Comparison of ENCODE assay signal across 1 cellular context in genomic region chr19:34772697-34773554, GRCh38.
TF ChIP-seq lines count a peak whose summit lies in the region.

TSS of gene ZNF599 (minus strand) at chr19:34773215. CDS start at chr19:34772841, 374 bp downstream.

TF ChIP-seq in HEK293, 187 proteins besides CTCF, POLR2A, EP300 and RAD21 (continued from another document and continues in another):
- TF ChIP-seq ZNF776 (tag by site-specific recombination; IDR thresholded peaks at IDR 0.05; ENCODE audit: borderline replicate concordance): no peak
- TF ChIP-seq ZNF221 (tag by site-specific recombination; IDR thresholded peaks at IDR 0.05; ENCODE audit: borderline replicate concordance): no peak
- TF ChIP-seq ZNF473 (tag by site-specific recombination; IDR thresholded peaks at IDR 0.05): no peak
- TF ChIP-seq YY1 (tag by site-specific recombination; IDR thresholded peaks at IDR 0.05): 0 out of 2 replicates have a peak, but pooled peaks have one; percentile 27
- TF ChIP-seq PRDM10 (tag by site-specific recombination; IDR thresholded peaks at IDR 0.05): no peak
- peak; percentile 87 for TF ChIP-seq KLF9 (tag by site-specific recombination; IDR thresholded peaks at IDR 0.05; ENCODE audit: low read depth)
- TF ChIP-seq ZNF768 (tag by site-specific recombination; IDR thresholded peaks at IDR 0.05): no peak
- TF ChIP-seq ZNF24 (tag by site-specific recombination; IDR thresholded peaks at IDR 0.05): no peak
- TF ChIP-seq ZNF561 (tag by site-specific recombination; IDR thresholded peaks at IDR 0.05; ENCODE audit: borderline replicate concordance): peak; percentile 52; the same call in 1 of the 2 replicates
- peak; percentile 74 for TF ChIP-seq TRIM28 (IDR thresholded peaks at IDR 0.05; ENCODE audit: borderline replicate concordance, low read length)
- TF ChIP-seq ZNF560 (tag by site-specific recombination; IDR thresholded peaks at IDR 0.05; ENCODE audit: borderline replicate concordance): no peak
- TF ChIP-seq ZNF76 (tag by site-specific recombination; IDR thresholded peaks at IDR 0.05; ENCODE audit: borderline replicate concordance, low read depth): peak; percentile 93
- TF ChIP-seq ZBTB44 (tag by site-specific recombination; IDR thresholded peaks at IDR 0.05): no peak
- peak; percentile 97 for TF ChIP-seq OVOL3 (tag by site-specific recombination; IDR thresholded peaks at IDR 0.05)
- TF ChIP-seq SP3 (tag by site-specific recombination; IDR thresholded peaks at IDR 0.05): peak; percentile 99
- peak; percentile 51 for TF ChIP-seq ZBTB21 (tag by site-specific recombination; IDR thresholded peaks at IDR 0.05)
- TF ChIP-seq ZNF19 (tag by site-specific recombination; IDR thresholded peaks at IDR 0.05; ENCODE audit: low read depth): no peak
- TF ChIP-seq ZNF335 (tag by site-specific recombination; conservative IDR thresholded peaks at IDR 0.05): peak; percentile 96
- TF ChIP-seq GLI2 (tag by site-specific recombination; IDR thresholded peaks at IDR 0.05; ENCODE audit: borderline replicate concordance, low read depth): no peak
- TF ChIP-seq ZNF184 (tag by site-specific recombination; IDR thresholded peaks at IDR 0.05): 0 out of 2 replicates have a peak, but pooled peaks have one; percentile 16
- TF ChIP-seq ZNF398 (tag by site-specific recombination; IDR thresholded peaks at IDR 0.05): peak; percentile 23; the same call in 1 of the 2 replicates
- peak; percentile 81 for TF ChIP-seq ZNF610 (tag by site-specific recombination; IDR thresholded peaks at IDR 0.05; ENCODE audit: borderline replicate concordance)
- no peak for TF ChIP-seq ZNF792 (tag by site-specific recombination; IDR thresholded peaks at IDR 0.05)
- TF ChIP-seq ZNF707 (tag by site-specific recombination; IDR thresholded peaks at IDR 0.05): no peak
- peak; percentile 85 for TF ChIP-seq ZFHX2 (tag by site-specific recombination; conservative IDR thresholded peaks at IDR 0.05)
- TF ChIP-seq ZNF692 (tag by site-specific recombination; IDR thresholded peaks at IDR 0.05): peak; percentile 62; the same call in 1 of the 2 replicates
- no peak for TF ChIP-seq KLF7 (tag by site-specific recombination; IDR thresholded peaks at IDR 0.05; ENCODE audit: borderline replicate concordance)
- no peak; the same call in 1 of the 2 replicates for TF ChIP-seq ZEB2 (tag by site-specific recombination; IDR thresholded peaks at IDR 0.05)
- TF ChIP-seq ZNF521 (tag by site-specific recombination; IDR thresholded peaks at IDR 0.05): no peak
- TF ChIP-seq ZNF48 (tag by site-specific recombination; IDR thresholded peaks at IDR 0.05): no peak
- TF ChIP-seq ZNF785 (tag by site-specific recombination; IDR thresholded peaks at IDR 0.05): no peak; the same call in 1 of the 2 replicates
- TF ChIP-seq ZNF202 (tag by site-specific recombination; IDR thresholded peaks at IDR 0.05; ENCODE audit: borderline replicate concordance): no peak
- no peak for TF ChIP-seq ZNF23 (tag by site-specific recombination; IDR thresholded peaks at IDR 0.05; ENCODE audit: borderline replicate concordance)
- 0 out of 2 replicates have a peak, but pooled peaks have one; percentile 32 for TF ChIP-seq PBX3 (CRISPR knock-in tag; IDR thresholded peaks at IDR 0.05)
- TF ChIP-seq ZNF514 (tag by site-specific recombination; IDR thresholded peaks at IDR 0.05): no peak
- TF ChIP-seq MZF1 (tag by site-specific recombination; IDR thresholded peaks at IDR 0.05; ENCODE audit: borderline replicate concordance): no peak
- no peak for TF ChIP-seq REPIN1 (tag by site-specific recombination; IDR thresholded peaks at IDR 0.05; ENCODE audit: low read depth)
- no peak for TF ChIP-seq ZNF639 (tag by site-specific recombination; IDR thresholded peaks at IDR 0.05)
- peak; percentile 78; the same call in 1 of the 2 replicates for TF ChIP-seq ZNF280D (tag by site-specific recombination; IDR thresholded peaks at IDR 0.05)
- TF ChIP-seq KLF8 (tag by site-specific recombination; IDR thresholded peaks at IDR 0.05): peak; percentile 87
- TF ChIP-seq EGR2 (tag by site-specific recombination; IDR thresholded peaks at IDR 0.05; ENCODE audit: low read depth): peak; percentile 78
- TF ChIP-seq ZBTB6 (tag by site-specific recombination; IDR thresholded peaks at IDR 0.05): 0 out of 2 replicates have a peak, but pooled peaks have one; percentile 36
- TF ChIP-seq ZNF670 (tag by site-specific recombination; IDR thresholded peaks at IDR 0.05; ENCODE audit: low read depth): no peak
- no peak for TF ChIP-seq OSR2 (tag by site-specific recombination; IDR thresholded peaks at IDR 0.05)
- peak; percentile 46; the same call in 1 of the 2 replicates for TF ChIP-seq SP7 (tag by site-specific recombination; IDR thresholded peaks at IDR 0.05)
- peak; percentile 74; the same call in 1 of the 2 replicates for TF ChIP-seq ZBTB7A (tag by site-specific recombination; IDR thresholded peaks at IDR 0.05; ENCODE audit: low read depth)
- no peak for TF ChIP-seq WT1 (tag by site-specific recombination; IDR thresholded peaks at IDR 0.05)
- peak; percentile 30; the same call in 1 of the 2 replicates for TF ChIP-seq ZBTB48 (tag by site-specific recombination; IDR thresholded peaks at IDR 0.05)
- no peak for TF ChIP-seq ZNF292 (tag by site-specific recombination; IDR thresholded peaks at IDR 0.05; ENCODE audit: borderline replicate concordance, low read depth)
- peak; percentile 89 for TF ChIP-seq KLF1 (tag by site-specific recombination; IDR thresholded peaks at IDR 0.05)
- peak; percentile 98 for TF ChIP-seq KLF16 (tag by site-specific recombination; IDR thresholded peaks at IDR 0.05)
- TF ChIP-seq SCRT2 (tag by site-specific recombination; IDR thresholded peaks at IDR 0.05): no peak
- no peak for TF ChIP-seq ZFP37 (tag by site-specific recombination; IDR thresholded peaks at IDR 0.05)
- no peak for TF ChIP-seq ZNF391 (tag by site-specific recombination; IDR thresholded peaks at IDR 0.05; ENCODE audit: borderline replicate concordance, low read depth)
- no peak for TF ChIP-seq ZNF433 (tag by site-specific recombination; IDR thresholded peaks at IDR 0.05; ENCODE audit: low read depth)
- 0 out of 2 replicates have a peak, but pooled peaks have one; percentile 52 for TF ChIP-seq ZNF169 (tag by site-specific recombination; IDR thresholded peaks at IDR 0.05)
